Comparison of ENCODE assay signal across 8 cellular contexts in genomic region chr15:38696120-38696727, GRCh38.
DNase-seq lines count a peak whose midpoint lies in the region; ATAC-seq and TF ChIP-seq lines count a peak whose summit lies in the region.

No MANE protein-coding gene starts in this region.

- TF ChIP-seq EP300 in ovary (IDR thresholded peaks at IDR 0.05): no peak

- no peak overlapping the region for H3K27ac ChIP-seq in ovary

- no peak overlapping the region for H3K4me3 ChIP-seq in ovary

- TF ChIP-seq POLR2A in erythroblast (IDR thresholded peaks at IDR 0.05; ENCODE audit: low read length) (no peak), ovary (IDR thresholded peaks at IDR 0.05) (no peak)

- TF ChIP-seq CTCF in ovary (IDR thresholded peaks at IDR 0.05): no peak

- no peaks in the 10 kb centered on the region for H3K4me1 ChIP-seq in ovary (ENCODE audit: insufficient read depth)

- no peaks in the 10 kb centered on the region for H3K27me3 ChIP-seq in ovary

- DNase-seq in activated CD4-positive, CD25-positive, alpha-beta regulatory T cell treated with anti-CD3 and anti-CD28 coated beads, Interleukin-2, amount 50 U/mL, for 16 hours (ENCODE audit: low read depth, low spot score): peak; percentile 62
- DNase-seq in erythroblast (lab: John Stamatoyannopoulos, UW) (peak; percentile 9 to 23), ovary (no peak), NCI-H146 (lab: John Stamatoyannopoulos, UW) (no peak)
- peak; percentile 70 for DNase-seq in stimulated activated naive CD8-positive, alpha-beta T cell treated with anti-CD3 and anti-CD28 coated beads, Interleukin-15, Interleukin-2, amounts not matched to agents 100 U/mL and 50 U/mL, for 24 hours

- ATAC-seq in GM18907 (IDR thresholded peaks at IDR 0.05; ENCODE audit: unreplicated experiment) (peak; percentile 84), HG03095 (IDR thresholded peaks at IDR 0.05; ENCODE audit: unreplicated experiment) (peak; percentile 61), HG03439 (IDR thresholded peaks at IDR 0.05; ENCODE audit: unreplicated experiment) (no peak)
- ATAC-seq in stimulated activated naive CD8-positive, alpha-beta T cell treated with anti-CD3 and anti-CD28 coated beads, Interleukin-15, Interleukin-2, amounts not matched to agents 100 U/mL and 50 U/mL, for 24 hours: peak; percentile 96

- no peaks in the 10 kb centered on the region for H3K36me3 ChIP-seq in ovary

- H3K9me3 ChIP-seq in ovary: no peaks in the 10 kb centered on the region

- 80 to 86% (median 84%) methylated on average over 7 of the region's 7 CpGs for WGBS in ovary, 3 donors

- intact Hi-C loops in ovary (cut with DNase I): no loop called here

Comparison
In these comparisons a context has a peak if more than half of its experiments do, and no peak if none do; other contexts are left out.
1. DNase-seq: peak in activated CD4-positive, CD25-positive, alpha-beta regulatory T cell treated with anti-CD3 and anti-CD28 coated beads, Interleukin-2, amount 50 U/mL, for 16 hours (single experiment), erythroblast (2 of 2) and stimulated activated naive CD8-positive, alpha-beta T cell treated with anti-CD3 and anti-CD28 coated beads, Interleukin-15, Interleukin-2, amounts not matched to agents 100 U/mL and 50 U/mL, for 24 hours (single experiment); none in ovary (0 of 5) and NCI-H146 (single experiment).